10 cellular contexts compared by ENCODE assay signal in genomic region chr3:123104550-123104949, GRCh38. TPM values are rescaled to one million over a fixed set of nuclear protein-coding genes. Genes with fewer than 3 reads are reported as not detected.
DNase-seq lines count a peak whose midpoint lies in the region; ATAC-seq, FAIRE-seq and TF ChIP-seq lines count a peak whose summit lies in the region.
"Had no signal": no experiment of that assay in that cellular context is flagged by ENCODE, and none has a peak within 500 bp of the region (broad histone marks: within the 10 kb centered on the region; RNA-seq: fewer than 3 reads in every experiment).

No MANE protein-coding gene starts in this region.

- peak in 1 of 5 donors; percentile 49 for DNase-seq in heart left ventricle
- no peak for DNase-seq in Right ventricle myocardium superior
- DNase-seq in foreskin keratinocyte = peak; percentile 12 to 43
- DNase-seq in urothelium cell line (ENCODE audit: low spot score) = peak; percentile 36
- no peak for DNase-seq in NCI-H510A treated with DMSO at 0.1 percent for 48 hours (lab: John Stamatoyannopoulos, UW)
- DNase-seq in transverse colon = no peak
- no peak for DNase-seq in activated CD4-positive, alpha-beta memory T cell treated with anti-CD3 and anti-CD28 coated beads for 36 hours

- H3K4me1 ChIP-seq in heart left ventricle = peaks cover 0 to 6% (median 0%) of the 10 kb centered on the region in 12 donors
- H3K4me1 ChIP-seq in foreskin keratinocyte = no peaks in the 10 kb centered on the region
- no peaks in the 10 kb centered on the region for H3K4me1 ChIP-seq in transverse colon

- no peak overlapping the region for H3K27ac Mint-ChIP-seq in activated CD4-positive, alpha-beta memory T cell treated with anti-CD3 and anti-CD28 coated beads for 36 hours

- peak in 3 of 4 donors; percentile 28 to 90 (median 80) for ATAC-seq in heart left ventricle
- no peak for ATAC-seq in Right ventricle myocardium superior (ENCODE audit: poor library complexity)
- ATAC-seq in SK-N-SH treated with all-trans-retinoic acid at 6 μM for 48 hours = peak; percentile 98
- peak; percentile 85 for ATAC-seq in foreskin keratinocyte

- WGBS in heart left ventricle, 4 donors = 22 to 81% (median 57%) methylated on average over 1 to 3 of the region's 3 CpGs
- 93% methylated on average over 3 of the region's 3 CpGs; no CpG with 5 or more reads in 1 of the 2 donors for WGBS in transverse colon (ENCODE audit: low coverage in 1 of 2), 2 donors

- H3K4me1 Mint-ChIP-seq in activated CD4-positive, alpha-beta memory T cell treated with anti-CD3 and anti-CD28 coated beads for 36 hours (ENCODE audit: low read depth) = no peaks in the 10 kb centered on the region

- CTCF ChIA-PET in activated CD4-positive, alpha-beta memory T cell treated with anti-CD3 and anti-CD28 coated beads for 36 hours (lab: Charles Lee) = no interaction called here

- TF ChIP-seq POLR2A in heart left ventricle (IDR thresholded peaks at IDR 0.05) = no peak
- TF ChIP-seq POLR2A in transverse colon (IDR thresholded peaks at IDR 0.05) = no peak

- H3K27ac ChIP-seq in heart left ventricle = no peak overlapping the region
- no peak overlapping the region for H3K27ac ChIP-seq in foreskin keratinocyte
- peak overlapping the region in 1 of 4 donors; percentile 4 for H3K27ac ChIP-seq in transverse colon
- H3K27ac ChIP-seq: C4-2B, tibial nerve had no signal

- H3K4me3 ChIP-seq in heart left ventricle (no peak overlapping the region), transverse colon (no peak overlapping the region)
- H3K4me3 ChIP-seq: tibial nerve had no signal

- H3K9me3 Mint-ChIP-seq in activated CD4-positive, alpha-beta memory T cell treated with anti-CD3 and anti-CD28 coated beads for 36 hours = no peaks in the 10 kb centered on the region

- H3K4me3 Mint-ChIP-seq in activated CD4-positive, alpha-beta memory T cell treated with anti-CD3 and anti-CD28 coated beads for 36 hours = no peak overlapping the region

- H3K27me3 Mint-ChIP-seq in activated CD4-positive, alpha-beta memory T cell treated with anti-CD3 and anti-CD28 coated beads for 36 hours = no peaks in the 10 kb centered on the region

- FAIRE-seq in urothelium cell line (lab: Jason Lieb, UNC) = no peak

- H3K36me3 ChIP-seq in heart left ventricle = peaks cover 0 to 77% (median 64%) of the 10 kb centered on the region in 9 donors
- H3K36me3 ChIP-seq in transverse colon = peaks cover 0 to 20% (median 0%) of the 10 kb centered on the region in 4 donors

- intact Hi-C loops in heart left ventricle (cut with DNase I) = no loop called here
- intact Hi-C loops in Right ventricle myocardium superior (cut with DNase I) = no loop called here
- intact Hi-C loops in transverse colon (cut with DNase I; ENCODE audit: low total_unique reads) = no loop called here
- intact Hi-C loops in activated CD4-positive, alpha-beta memory T cell treated with anti-CD3 and anti-CD28 coated beads for 36 hours (cut with micrococcal nuclease) = no loop called here

- POLR2A ChIA-PET in activated CD4-positive, alpha-beta memory T cell treated with anti-CD3 and anti-CD28 coated beads for 36 hours (lab: Charles Lee) = interaction anchor here (0.6 kb wide), 1 partner anchor 14 kb away, joined by 4 read pairs; no protein-coding TSS in a partner anchor

- H3K27me3 ChIP-seq in heart left ventricle (no peaks in the 10 kb centered on the region), foreskin keratinocyte (no peaks in the 10 kb centered on the region), transverse colon (no peaks in the 10 kb centered on the region)
- H3K27me3 ChIP-seq: tibial nerve had no signal

- H3K9me3 ChIP-seq in heart left ventricle (no peaks in the 10 kb centered on the region), transverse colon (no peaks in the 10 kb centered on the region)
- H3K9me3 ChIP-seq: tibial nerve had no signal

- TF ChIP-seq CTCF in heart left ventricle (IDR thresholded peaks at IDR 0.05) = no peak
- TF ChIP-seq CTCF in foreskin keratinocyte (conservative IDR thresholded peaks at IDR 0.05) = no peak
- TF ChIP-seq CTCF in transverse colon (IDR thresholded peaks at IDR 0.05) = no peak

- H3K36me3 Mint-ChIP-seq in activated CD4-positive, alpha-beta memory T cell treated with anti-CD3 and anti-CD28 coated beads for 36 hours = peaks cover 19% of the 10 kb centered on the region

- in situ Hi-C loops in transverse colon (cut with MboI; ENCODE audit: low pct_ligation_motif_present in 1 of 4, low pct_unique_long_range_greater_than_20kb in 1 of 4, low sequenced_read_pairs in 3 of 4) = no loop called here

- TF ChIP-seq EP300 in transverse colon (IDR thresholded peaks at IDR 0.05; ENCODE audit: low read depth) = no peak

TF ChIP-seq in SK-N-SH treated with all-trans-retinoic acid at 6 μM for 48 hours, 23 proteins besides CTCF, POLR2A, EP300 and RAD21:
- TF ChIP-seq ZNF8 (CRISPR knock-in tag; IDR thresholded peaks at IDR 0.05) (no peak), ZNF565 (CRISPR knock-in tag; conservative IDR thresholded peaks at IDR 0.05; ENCODE audit: low read depth) (no peak), SNAI2 (CRISPR knock-in tag; IDR thresholded peaks at IDR 0.05) (no peak), GLIS3 (CRISPR knock-in tag; IDR thresholded peaks at IDR 0.05) (no peak), TCF4 (CRISPR knock-in tag; IDR thresholded peaks at IDR 0.05; ENCODE audit: borderline replicate concordance) (no peak)
TF ChIP-seq in SK-N-SH treated with all-trans-retinoic acid at 6 μM for 48 hours: peak in this region for 0.

RNA-seq across cellular contexts. Expression of gene PDIA5, which starts 37.7 kb away (rescaled TPM):
- total RNA-seq in heart left ventricle = 10 to 100 TPM in 2 of 9 donors, 1 to 10 TPM in 7; 3.3 to 16.3 (median 6.4) TPM
- 1 to 10 TPM; 3.7 to 7.3 TPM for polyA plus RNA-seq in heart left ventricle
- total RNA-seq in Right ventricle myocardium superior = 5.4 TPM
- total RNA-seq in foreskin keratinocyte = 27.2 and 29.2 TPM in 2 replicates
- polyA plus RNA-seq in foreskin keratinocyte = 25.6 and 27.9 TPM in 2 replicates
- total RNA-seq in transverse colon = 100 to 1,000 TPM in 2 of 4 donors, 10 to 100 TPM in 2; 17.3 to 185 (median 65.1) TPM
- 10 to 100 TPM; 21.7 to 21.8 TPM for total RNA-seq in activated CD4-positive, alpha-beta memory T cell treated with anti-CD3 and anti-CD28 coated beads for 36 hours

Comparison
In these comparisons a context has a peak if more than half of its experiments do, and no peak if none do; other contexts are left out.
1. DNase-seq: peak in foreskin keratinocyte (2 of 2) and urothelium cell line (single experiment); none in Right ventricle myocardium superior (single experiment), NCI-H510A treated with DMSO at 0.1 percent for 48 hours (single experiment), transverse colon (single experiment) and activated CD4-positive, alpha-beta memory T cell treated with anti-CD3 and anti-CD28 coated beads for 36 hours (single experiment).